Comparison of ENCODE assay signal across 13 cellular contexts in genomic region chr6:130778946-130779657, GRCh38. TPM values are rescaled to one million over a fixed set of nuclear protein-coding genes. Genes with fewer than 3 reads are reported as not detected.
DNase-seq lines count a peak whose midpoint lies in the region; ATAC-seq and TF ChIP-seq lines count a peak whose summit lies in the region.
"Had no signal": no experiment of that assay in that cellular context is flagged by ENCODE, and none has a peak within 500 bp of the region (broad histone marks: within the 10 kb centered on the region; RNA-seq: fewer than 3 reads in every experiment).

No MANE protein-coding gene starts in this region.

- TF ChIP-seq POLR2A in gastroesophageal sphincter (IDR thresholded peaks at IDR 0.05) = no peak

- no peaks in the 10 kb centered on the region for H3K36me3 Mint-ChIP-seq in GM23338 (ENCODE audit: low read depth)
- no peaks in the 10 kb centered on the region for H3K36me3 Mint-ChIP-seq in stimulated activated naive B cell treated with anti-CD40 and anti-IgM and Interleukin-4, amounts not matched to agents 10 μg/mL and 1 μg/mL and 100 μg/mL, for 72 hours
- H3K36me3 Mint-ChIP-seq in osteocyte (ENCODE audit: unreplicated experiment) = peaks cover 2% of the 10 kb centered on the region

- H3K36me3 ChIP-seq in GM23338 (ENCODE audit: insufficient read depth) (no peaks in the 10 kb centered on the region), adipocyte (ENCODE audit: control insufficient read depth, insufficient read depth, low read length, severe bottlenecking) (no peaks in the 10 kb centered on the region), hepatocyte (replicated peaks; ENCODE audit: insufficient read depth, low read depth) (no peaks in the 10 kb centered on the region), gastroesophageal sphincter (no peaks in the 10 kb centered on the region)

- H3K9me2 ChIP-seq in GM23338 (ENCODE audit: insufficient read depth) = peaks cover 15% of the 10 kb centered on the region
- no peaks in the 10 kb centered on the region for H3K9me2 ChIP-seq in hepatocyte (replicated peaks; ENCODE audit: insufficient read depth)

- TF ChIP-seq CTCF in GM23338 (conservative IDR thresholded peaks at IDR 0.05; ENCODE audit: low read depth in 2 of 2) = no peak
- no peak for TF ChIP-seq CTCF in hepatocyte (IDR thresholded peaks at IDR 0.05; ENCODE audit: poor library complexity)
- no peak for TF ChIP-seq CTCF in gastroesophageal sphincter (IDR thresholded peaks at IDR 0.05)
- TF ChIP-seq CTCF in osteocyte (IDR thresholded peaks at IDR 0.05) = no peak

- no peak for TF ChIP-seq EP300 in gastroesophageal sphincter (IDR thresholded peaks at IDR 0.05)

- ATAC-seq in GM23338 = no peak
- no peak for ATAC-seq in stimulated activated naive B cell treated with anti-CD40 and anti-IgM and Interleukin-4, amounts not matched to agents 10 μg/mL and 1 μg/mL and 100 μg/mL, for 72 hours (replicated peaks)
- no peak for ATAC-seq in gastroesophageal sphincter
- ATAC-seq: psoas muscle had no signal

- no peak overlapping the region for H3K27ac Mint-ChIP-seq in GM23338
- no peak overlapping the region for H3K27ac Mint-ChIP-seq in stimulated activated naive B cell treated with anti-CD40 and anti-IgM and Interleukin-4, amounts not matched to agents 10 μg/mL and 1 μg/mL and 100 μg/mL, for 72 hours
- no peak overlapping the region for H3K27ac Mint-ChIP-seq in osteocyte (ENCODE audit: unreplicated experiment)
- H3K27ac Mint-ChIP-seq: activated T-helper 2 cell treated with anti-CD3 and anti-CD28 coated beads, Interferon-gamma antibody, Interleukin-2, Interleukin-4, amounts not matched to agents 10 μg/mL and 5 μg/mL and 100 μg/mL, durations not matched to agents 14 hours and 24 hours and 36 hours had no signal

- H3K4me3 ChIP-seq in GM23338 = no peak overlapping the region
- peak overlapping the region; percentile 75 for H3K4me3 ChIP-seq in adipocyte (ENCODE audit: low read length)
- no peak overlapping the region for H3K4me3 ChIP-seq in hepatocyte
- no peak overlapping the region for H3K4me3 ChIP-seq in gastroesophageal sphincter
- H3K4me3 ChIP-seq: psoas muscle had no signal

- H3F3A ChIP-seq in GM23338 (replicated peaks; ENCODE audit: low read depth) = no peaks in the 10 kb centered on the region

- WGBS in hepatocyte (ENCODE audit: low lambda C conversion rate, missing lambda C conversion rate) = 64% methylated on average over 7 of the region's 7 CpGs
- 33 to 41% methylated on average over 5 to 7 of the region's 7 CpGs for WGBS in gastroesophageal sphincter (ENCODE audit: low coverage in 1 of 2), 2 donors

- H3K27me3 ChIP-seq in GM23338 (ENCODE audit: insufficient read depth) (no peaks in the 10 kb centered on the region), adipocyte (replicated peaks; ENCODE audit: control insufficient read depth, insufficient read depth, low read length) (no peaks in the 10 kb centered on the region), hepatocyte (no peaks in the 10 kb centered on the region), gastroesophageal sphincter (no peaks in the 10 kb centered on the region)

- H3K4me1 Mint-ChIP-seq in GM23338 = no peaks in the 10 kb centered on the region; the same call in 2 of the 3 replicates
- H3K4me1 Mint-ChIP-seq in stimulated activated naive B cell treated with anti-CD40 and anti-IgM and Interleukin-4, amounts not matched to agents 10 μg/mL and 1 μg/mL and 100 μg/mL, for 72 hours = peaks cover 2 to 11% of the 10 kb centered on the region in 2 donors
- peaks cover 20% of the 10 kb centered on the region for H3K4me1 Mint-ChIP-seq in osteocyte (ENCODE audit: unreplicated experiment)

- H3K4me3 Mint-ChIP-seq in GM23338 (no peak overlapping the region), osteocyte (ENCODE audit: unreplicated experiment) (no peak overlapping the region)
- no peak overlapping the region for H3K4me3 Mint-ChIP-seq in stimulated activated naive B cell treated with anti-CD40 and anti-IgM and Interleukin-4, amounts not matched to agents 10 μg/mL and 1 μg/mL and 100 μg/mL, for 72 hours

- DNase-seq in AG08395 (ENCODE audit: low spot score) (peak; percentile 78), GM23338 (ENCODE audit: low spot score) (no peak), adipocyte (ENCODE audit: low read depth) (peak; percentile 88), hepatocyte (ENCODE audit: low spot score) (no peak), germinal center (ENCODE audit: low spot score) (no peak), osteocyte (ENCODE audit: extremely low spot score, unreplicated experiment) (no peak)
- no peak for DNase-seq in stimulated activated naive B cell treated with anti-CD40 and anti-IgM and Interleukin-4, amounts not matched to agents 10 μg/mL and 1 μg/mL and 100 μg/mL, for 72 hours
- DNase-seq: NCI-H1694, psoas muscle had no signal

- peak overlapping the region; percentile 58 for H3K9ac ChIP-seq in adipocyte (ENCODE audit: low read length)

- H3K27me3 Mint-ChIP-seq in GM23338 (ENCODE audit: insufficient read depth, low read depth, poor library complexity) (peaks cover 6% of the 10 kb centered on the region), osteocyte (ENCODE audit: unreplicated experiment) (no peaks in the 10 kb centered on the region)
- H3K27me3 Mint-ChIP-seq in stimulated activated naive B cell treated with anti-CD40 and anti-IgM and Interleukin-4, amounts not matched to agents 10 μg/mL and 1 μg/mL and 100 μg/mL, for 72 hours = no peaks in the 10 kb centered on the region

- H4K20me1 ChIP-seq in GM23338 (replicated peaks; ENCODE audit: insufficient read depth) = no peaks in the 10 kb centered on the region
- no peaks in the 10 kb centered on the region for H4K20me1 ChIP-seq in hepatocyte (ENCODE audit: insufficient read depth, poor library complexity, severe bottlenecking)

- H3K9me3 Mint-ChIP-seq in GM23338 = no peaks in the 10 kb centered on the region
- H3K9me3 Mint-ChIP-seq in stimulated activated naive B cell treated with anti-CD40 and anti-IgM and Interleukin-4, amounts not matched to agents 10 μg/mL and 1 μg/mL and 100 μg/mL, for 72 hours = peaks cover 0 to 3% of the 10 kb centered on the region in 2 donors
- H3K9me3 Mint-ChIP-seq in osteocyte (ENCODE audit: unreplicated experiment) = peaks cover 12% of the 10 kb centered on the region

- H3K4me1 ChIP-seq in GM23338 (ENCODE audit: insufficient read depth) (no peaks in the 10 kb centered on the region), adipocyte (ENCODE audit: control insufficient read depth, insufficient read depth, low read length) (peaks cover 22% of the 10 kb centered on the region), hepatocyte (ENCODE audit: insufficient read depth) (peaks cover 4% of the 10 kb centered on the region), gastroesophageal sphincter (peaks cover 0 to 19% (median 0%) of the 10 kb centered on the region in 3 donors)
- H3K4me1 ChIP-seq: psoas muscle had no signal

- H3K27ac ChIP-seq in GM23338 (ENCODE audit: low read depth) (no peak overlapping the region), hepatocyte (peak overlapping the region; percentile 47), gastroesophageal sphincter (no peak overlapping the region)
- H3K27ac ChIP-seq: psoas muscle, VCaP had no signal

- no peaks in the 10 kb centered on the region for H3K79me2 ChIP-seq in GM23338 (replicated peaks; ENCODE audit: insufficient read depth)
- no peaks in the 10 kb centered on the region for H3K79me2 ChIP-seq in hepatocyte

- H3K4me2 ChIP-seq in GM23338 (no peak overlapping the region), hepatocyte (peak overlapping the region; percentile 48)

- H3K9me3 ChIP-seq in adipocyte (ENCODE audit: control insufficient read depth, low read length) (peaks cover 2% of the 10 kb centered on the region), hepatocyte (ENCODE audit: low read depth) (no peaks in the 10 kb centered on the region), gastroesophageal sphincter (no peaks in the 10 kb centered on the region)
- H3K9me3 ChIP-seq: psoas muscle had no signal

- H2AFZ ChIP-seq in GM23338 = 0 out of 2 replicates have a peak overlapping the region, but pooled peaks have one; percentile 66
- H2AFZ ChIP-seq in hepatocyte = no peak overlapping the region

TF ChIP-seq in GM23338, 12 proteins besides CTCF, POLR2A, EP300 and RAD21 (continues in another document):
- TF ChIP-seq ZNF331 (CRISPR knock-in tag; IDR thresholded peaks at IDR 0.05; ENCODE audit: low read depth) (no peak), STAT1 (IDR thresholded peaks at IDR 0.05; ENCODE audit: unreplicated experiment) (no peak), ETS1 (IDR thresholded peaks at IDR 0.05) (no peak), POLR2AphosphoS5 (IDR thresholded peaks at IDR 0.05; ENCODE audit: low read depth) (no peak), EZH2 (IDR thresholded peaks at IDR 0.05; ENCODE audit: low read depth, unreplicated experiment) (no peak)

RNA-seq across cellular contexts. Expression of gene SMLR1, which starts 48.1 kb away (rescaled TPM):
- total RNA-seq in GM23338 (2014; rRNA removed; shearing (Covaris generic)) = not detected in 2 replicates
- polyA plus RNA-seq in GM23338 (2016; fragmentation: Nextera tagmentation; extraction: Ambion mirVana) = 0.09 TPM in 1 of 2 replicates, not detected in the other
- 23.7 and 28.9 TPM in 2 replicates for total RNA-seq in hepatocyte
- polyA plus RNA-seq in hepatocyte = 13.7 and 31.0 TPM in 2 replicates
- total RNA-seq in gastroesophageal sphincter = not detected
- total RNA-seq in osteocyte = not detected in 2 replicates
- total RNA-seq: activated T-helper 2 cell treated with anti-CD3 and anti-CD28 coated beads, Interferon-gamma antibody, Interleukin-2, Interleukin-4, amounts not matched to agents 10 μg/mL and 5 μg/mL and 100 μg/mL, durations not matched to agents 14 hours and 24 hours and 36 hours; psoas muscle had no signal
- polyA plus RNA-seq: keratinocyte, psoas muscle had no signal

Comparison
In these comparisons a context has a peak if more than half of its experiments do, and no peak if none do; other contexts are left out.
1. DNase-seq: peak in AG08395 (single experiment) and adipocyte (single experiment); none in GM23338 (single experiment), hepatocyte (single experiment), stimulated activated naive B cell treated with anti-CD40 and anti-IgM and Interleukin-4, amounts not matched to agents 10 μg/mL and 1 μg/mL and 100 μg/mL, for 72 hours (single experiment), germinal center (single experiment) and osteocyte (single experiment).
2. RNA of gene SMLR1, which starts 48.1 kb away (total RNA-seq): 23.7 to 28.9 TPM in hepatocyte; not detected in GM23338, not detected in gastroesophageal sphincter and not detected in osteocyte; every median in the first group is over 10 times any median in the second.